Comparison of ENCODE assay signal across 1 cellular context in the genomic region with DNA sequence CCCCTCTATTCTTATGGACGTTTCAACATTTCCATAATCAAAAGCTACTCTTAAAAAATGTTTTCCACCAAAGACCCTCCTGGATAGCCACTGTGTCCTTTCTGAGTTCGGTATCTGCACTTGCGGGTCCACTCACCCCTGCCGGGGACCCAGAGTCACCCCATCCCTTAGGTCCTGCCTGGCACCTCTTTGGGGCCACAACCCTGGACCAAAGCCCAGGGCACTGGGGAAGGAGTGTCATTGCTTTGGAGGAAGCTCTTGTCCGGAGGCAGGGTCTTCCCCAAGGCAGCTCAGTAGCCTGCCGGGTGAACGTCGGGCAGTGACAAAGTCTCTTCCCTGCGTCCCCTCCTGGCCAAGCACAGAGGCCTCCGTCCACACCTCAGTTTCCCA.
TF ChIP-seq lines count a peak whose summit lies in the region.

No MANE protein-coding gene starts in this region.

TF ChIP-seq in IMR-90, 13 proteins besides CTCF, POLR2A, EP300 and RAD21 (continued from another document):
- no peak for TF ChIP-seq FOS (IDR thresholded peaks at IDR 0.05; ENCODE audit: low read depth, low read length)
- TF ChIP-seq SMC3 (IDR thresholded peaks at IDR 0.05; ENCODE audit: low read depth, low read length) = no peak
- TF ChIP-seq CEBPB (IDR thresholded peaks at IDR 0.05; ENCODE audit: low read depth, low read length) = no peak
- TF ChIP-seq CHD1 (IDR thresholded peaks at IDR 0.05; ENCODE audit: low read depth, low read length) = no peak
- no peak for TF ChIP-seq RCOR1 (IDR thresholded peaks at IDR 0.05; ENCODE audit: insufficient replicate concordance, low read length)
- TF ChIP-seq NFE2L2 (IDR thresholded peaks at IDR 0.05; ENCODE audit: low read depth, low read length) = no peak
- no peak for TF ChIP-seq ELK1 (IDR thresholded peaks at IDR 0.05; ENCODE audit: borderline replicate concordance, low read depth, low read length)
- TF ChIP-seq RFX5 (IDR thresholded peaks at IDR 0.05; ENCODE audit: low read depth, low read length) = no peak
- TF ChIP-seq MAZ (IDR thresholded peaks at IDR 0.05; ENCODE audit: borderline replicate concordance, low read depth, low read length) = no peak
- no peak for TF ChIP-seq MAFK (IDR thresholded peaks at IDR 0.05; ENCODE audit: low read depth, low read length)
